ENCODE assay signal across 6 cellular contexts in genomic region chr1:36089393-36090121, GRCh38. TPM values are rescaled to one million over a fixed set of nuclear protein-coding genes. Genes with fewer than 3 reads are reported as not detected.
DNase-seq lines count a peak whose midpoint lies in the region; TF ChIP-seq lines count a peak whose summit lies in the region.

No MANE protein-coding gene starts in this region.

- H3K36me3 Mint-ChIP-seq in nephron progenitor cell (ENCODE audit: low read depth) = peaks cover 18% of the 10 kb centered on the region

- H3K9me3 Mint-ChIP-seq in nephron progenitor cell = no peaks in the 10 kb centered on the region

- TF ChIP-seq CTCF in BJ (IDR thresholded peaks at IDR 0.05; ENCODE audit: insufficient read depth, low read depth, low read length) = no peak
- no peak for TF ChIP-seq CTCF in brain microvascular endothelial cell (IDR thresholded peaks at IDR 0.05; ENCODE audit: low read depth, low read length, missing control alignments)
- TF ChIP-seq CTCF in nephron progenitor cell (IDR thresholded peaks at IDR 0.05) = no peak

- POLR2A ChIA-PET in BJ (lab: Charles Lee) = interaction anchor here (0.6 to 0.7 kb wide), 2 partner anchors 22 to 156 kb away, joined by 3 to 7 read pairs; no protein-coding TSS in a partner anchor

- peaks cover 6% of the 10 kb centered on the region for H3K27me3 Mint-ChIP-seq in nephron progenitor cell (ENCODE audit: low read depth, poor library complexity)

- H3K27ac Mint-ChIP-seq in nephron progenitor cell = peak overlapping the region; percentile 88

- H3K4me1 Mint-ChIP-seq in nephron progenitor cell = peaks cover 23% of the 10 kb centered on the region

- H3K36me3 ChIP-seq in BJ (ENCODE audit: control insufficient read depth, insufficient read depth, low read length) (peaks cover 25% of the 10 kb centered on the region), brain microvascular endothelial cell (replicated peaks) (peaks cover 38% of the 10 kb centered on the region)

- CTCF ChIA-PET in BJ (lab: Yijun Ruan, JAX) = interaction anchor here (0.6 to 4.4 kb wide), 4 partner anchors 29 to 346 kb away, joined by 3 to 22 read pairs (median 4); partner anchors contain the start of gene AGO1

- peak overlapping the region; percentile 96 for H3K4me3 Mint-ChIP-seq in nephron progenitor cell

- H3K27me3 ChIP-seq in BJ (ENCODE audit: control insufficient read depth, insufficient read depth, low read length) (no peaks in the 10 kb centered on the region), brain microvascular endothelial cell (replicated peaks) (no peaks in the 10 kb centered on the region)

- H3K27ac ChIP-seq in brain microvascular endothelial cell = peak overlapping the region; percentile 81

- in situ Hi-C loops in brain microvascular endothelial cell (cut with HindIII; ENCODE audit: low pct_ligation_motif_present, low sequenced_read_pairs) = no loop called here

- DNase-seq in BJ (ENCODE audit: low read depth) (no peak), HK-2 (ENCODE audit: unreplicated experiment) (peak; percentile 30), brain microvascular endothelial cell (peak; percentile 64), nephron progenitor cell (peak; percentile 40), mucosa of gallbladder (ENCODE audit: low spot score) (no peak)
- no peak for DNase-seq in NK-92 treated with Interleukin-12 subunit alpha and Interleukin-12 subunit beta, amount 100 ng/mL, for 24 hours (lab: John Stamatoyannopoulos, UW)

- H3K4me3 ChIP-seq in BJ (ENCODE audit: low read depth, low read length) (peak overlapping the region; percentile 96), brain microvascular endothelial cell (ENCODE audit: low read depth, low read length) (peak overlapping the region; percentile 90)

RNA-seq across cellular contexts. Expression of gene ADPRS, which starts 0.9 kb away (rescaled TPM):
- 30.0 and 46.4 TPM in 2 replicates for polyA plus RNA-seq in BJ (2011; rRNA removed)
- polyA minus RNA-seq in BJ (2011; rRNA and poly(A)+ RNA removed) = 13.2 and 20.0 TPM in 2 replicates
- total RNA-seq in mucosa of gallbladder = 28.9 TPM

RNA-seq across cellular contexts. Expression of gene TEKT2, which starts 5.7 kb away (rescaled TPM):
- polyA plus RNA-seq in BJ (2011; rRNA removed) = 0.10 and 0.16 TPM in 2 replicates
- polyA minus RNA-seq in BJ (2011; rRNA and poly(A)+ RNA removed) = not detected in 2 replicates
- 0.75 TPM for total RNA-seq in mucosa of gallbladder

RNA-seq across cellular contexts. Expression of gene COL8A2, which starts 35.5 kb away (rescaled TPM):
- polyA plus RNA-seq in BJ (2011; rRNA removed) = 6.0 and 6.8 TPM in 2 replicates
- polyA minus RNA-seq in BJ (2011; rRNA and poly(A)+ RNA removed) = 2.6 and 6.4 TPM in 2 replicates
- 10.8 TPM for total RNA-seq in mucosa of gallbladder

RNA-seq across cellular contexts. Expression of gene TRAPPC3, which starts 59.7 kb away (rescaled TPM):
- polyA plus RNA-seq in BJ (2011; rRNA removed) = 65.4 and 95.8 TPM in 2 replicates
- 13.6 and 19.6 TPM in 2 replicates for polyA minus RNA-seq in BJ (2011; rRNA and poly(A)+ RNA removed)
- total RNA-seq in mucosa of gallbladder = 57.7 TPM

Comparison
In these comparisons a context has a peak if more than half of its experiments do, and no peak if none do; other contexts are left out.
1. DNase-seq: peak in HK-2 (single experiment), brain microvascular endothelial cell (single experiment) and nephron progenitor cell (single experiment); none in BJ (single experiment), NK-92 treated with Interleukin-12 subunit alpha and Interleukin-12 subunit beta, amount 100 ng/mL, for 24 hours (single experiment) and mucosa of gallbladder (single experiment).